In the genomic region with DNA sequence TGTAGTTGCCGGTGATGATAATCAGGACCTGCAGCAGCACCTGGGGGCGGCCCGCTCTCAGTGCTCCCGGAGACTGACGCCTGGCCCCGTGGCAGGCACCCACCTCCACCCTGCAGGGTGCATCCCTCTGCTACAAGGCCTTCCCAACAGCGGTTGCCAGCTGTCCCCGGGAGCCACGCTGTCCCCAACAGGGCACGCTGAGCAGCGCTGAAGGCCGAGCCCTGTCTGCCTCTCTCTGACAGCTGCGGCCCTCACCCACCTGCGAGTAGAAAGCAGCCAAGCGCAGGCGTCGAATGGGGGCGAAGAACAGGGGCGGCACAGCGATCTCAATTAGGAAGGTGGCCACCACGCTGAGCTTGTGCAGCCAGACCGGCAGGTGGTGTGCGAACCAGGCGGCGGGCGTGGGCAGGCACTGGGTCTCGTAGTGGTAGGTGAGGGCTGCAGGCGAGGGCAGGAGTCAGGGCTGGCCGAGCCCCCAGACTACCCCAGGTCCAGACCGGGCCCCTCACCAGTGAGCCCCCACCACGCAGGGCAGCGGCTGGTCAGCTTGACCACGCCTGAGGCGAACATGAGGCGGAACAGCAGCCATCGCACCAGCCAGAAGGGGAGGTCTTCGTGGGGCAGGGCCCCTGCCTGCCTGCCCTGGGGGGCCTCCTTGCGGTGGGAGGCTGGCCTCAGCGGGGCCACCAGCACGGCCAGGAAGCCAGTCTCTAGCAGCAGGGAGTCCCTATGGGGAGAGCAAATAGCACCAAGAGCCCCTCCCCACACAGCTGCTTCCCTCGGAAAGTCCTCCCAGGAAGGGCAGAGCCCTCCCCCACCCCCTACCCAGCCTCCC, we compare ENCODE assay signal across 6 cellular contexts.
DNase-seq lines count a peak whose midpoint lies in the region; ATAC-seq, FAIRE-seq and TF ChIP-seq lines count a peak whose summit lies in the region.

No MANE protein-coding gene starts in this region.

- no peak for TF ChIP-seq CTCF in HEK293 (tag by site-specific recombination; IDR thresholded peaks at IDR 0.05)
- TF ChIP-seq CTCF in neutrophil (IDR thresholded peaks at IDR 0.05): no peak
- TF ChIP-seq CTCF in D721Med (IDR thresholded peaks at IDR 0.05; ENCODE audit: insufficient read depth, missing control alignments): no peak

- no peak for FAIRE-seq in D721Med (lab: Jason Lieb, UNC)

- H3K36me3 ChIP-seq in HEK293 (ENCODE audit: control insufficient read depth in 2 of 2, insufficient read depth in 1 of 2, low read length in 2 of 2) (peaks cover 0 to 40% of the 10 kb centered on the region in 2 experiments; a peak in 2 of 3 replicates), neutrophil (peaks cover 47% of the 10 kb centered on the region)

- CTCF ChIA-PET in HEK293 (lab: Yijun Ruan, JAX): interaction anchor here (1.6 kb wide), 1 partner anchor 8 kb away, joined by 13 read pairs; no protein-coding TSS in a partner anchor

- DNase-seq in activated naive CD8-positive, alpha-beta T cell treated with anti-CD3 and anti-CD28 coated beads, Interleukin-2, amount 50 U/mL, for 24 hours: no peak
- no peak for DNase-seq in D721Med (ENCODE audit: insufficient read length, low spot score)
- DNase-seq in CD1c-positive myeloid dendritic cell (ENCODE audit: extremely low spot score): no peak
- DNase-seq in SIG-M5 treated with dmso at 0.1 percent for 504 hours (lab: John Stamatoyannopoulos, UW; ENCODE audit: unreplicated experiment): no peak

- peaks cover 6% of the 10 kb centered on the region for H3K36me3 Mint-ChIP-seq in activated naive CD8-positive, alpha-beta T cell treated with anti-CD3 and anti-CD28 coated beads, Interleukin-2, amount 50 U/mL, for 24 hours (ENCODE audit: low read depth)

- H3K27me3 ChIP-seq in neutrophil: no peaks in the 10 kb centered on the region

- no peak overlapping the region for H3K27ac Mint-ChIP-seq in activated naive CD8-positive, alpha-beta T cell treated with anti-CD3 and anti-CD28 coated beads, Interleukin-2, amount 50 U/mL, for 24 hours

- peak overlapping the region; percentile 93 for H3K4me3 Mint-ChIP-seq in activated naive CD8-positive, alpha-beta T cell treated with anti-CD3 and anti-CD28 coated beads, Interleukin-2, amount 50 U/mL, for 24 hours

- POLR2A ChIA-PET in HEK293 (lab: Yijun Ruan, JAX): interaction anchor here (1.0 to 6.0 kb wide), 3 partner anchors 7 to 57 kb away, joined by 3 to 189 read pairs (median 33); a partner anchor contains a TSS

- H3K4me3 ChIP-seq in HEK293 (ENCODE audit: low read depth, low read length) (peak overlapping the region; percentile 63), neutrophil (ENCODE audit: low read depth in 1 of 2, low read length in 1 of 2) (peak overlapping the region in 1 of 2 experiments; percentile 83)

- peaks cover 8% of the 10 kb centered on the region for H3K4me1 ChIP-seq in HEK293 (ENCODE audit: control insufficient read depth, insufficient read depth, low read length)
- peaks cover 16 to 22% of the 10 kb centered on the region in 2 experiments for H3K4me1 ChIP-seq in neutrophil (ENCODE audit: control insufficient read depth in 1 of 2, insufficient read depth in 1 of 2, low read depth in 1 of 2, low read length in 1 of 2)

- peaks cover 16% of the 10 kb centered on the region for H3K4me1 Mint-ChIP-seq in activated naive CD8-positive, alpha-beta T cell treated with anti-CD3 and anti-CD28 coated beads, Interleukin-2, amount 50 U/mL, for 24 hours

- no peak for ATAC-seq in activated naive CD8-positive, alpha-beta T cell treated with anti-CD3 and anti-CD28 coated beads, Interleukin-2, amount 50 U/mL, for 24 hours

- H3K9me3 Mint-ChIP-seq in activated naive CD8-positive, alpha-beta T cell treated with anti-CD3 and anti-CD28 coated beads, Interleukin-2, amount 50 U/mL, for 24 hours: no peaks in the 10 kb centered on the region

- H3K27ac ChIP-seq in HEK293 (ENCODE audit: extremely low read depth, low read depth, low read length) (no peak overlapping the region), neutrophil (peak overlapping the region; percentile 92)

- no peaks in the 10 kb centered on the region for H3K9me3 ChIP-seq in HEK293 (ENCODE audit: control insufficient read depth, insufficient read depth, low read depth, low read length)
- no peaks in the 10 kb centered on the region for H3K9me3 ChIP-seq in neutrophil

- no peaks in the 10 kb centered on the region for H3K27me3 Mint-ChIP-seq in activated naive CD8-positive, alpha-beta T cell treated with anti-CD3 and anti-CD28 coated beads, Interleukin-2, amount 50 U/mL, for 24 hours

TF ChIP-seq in HEK293, 187 proteins besides CTCF, POLR2A, EP300 and RAD21:
- peak; percentile 54 for TF ChIP-seq GLIS2 (tag by site-specific recombination; IDR thresholded peaks at IDR 0.05)
- TF ChIP-seq ZNF223 (tag by site-specific recombination; IDR thresholded peaks at IDR 0.05): no peak
- peak; percentile 33; the same call in 1 of the 2 replicates for TF ChIP-seq ZNF341 (tag by site-specific recombination; IDR thresholded peaks at IDR 0.05; ENCODE audit: low read depth)
- TF ChIP-seq ZSCAN30 (tag by site-specific recombination; IDR thresholded peaks at IDR 0.05): no peak
- TF ChIP-seq, protein P1, sequence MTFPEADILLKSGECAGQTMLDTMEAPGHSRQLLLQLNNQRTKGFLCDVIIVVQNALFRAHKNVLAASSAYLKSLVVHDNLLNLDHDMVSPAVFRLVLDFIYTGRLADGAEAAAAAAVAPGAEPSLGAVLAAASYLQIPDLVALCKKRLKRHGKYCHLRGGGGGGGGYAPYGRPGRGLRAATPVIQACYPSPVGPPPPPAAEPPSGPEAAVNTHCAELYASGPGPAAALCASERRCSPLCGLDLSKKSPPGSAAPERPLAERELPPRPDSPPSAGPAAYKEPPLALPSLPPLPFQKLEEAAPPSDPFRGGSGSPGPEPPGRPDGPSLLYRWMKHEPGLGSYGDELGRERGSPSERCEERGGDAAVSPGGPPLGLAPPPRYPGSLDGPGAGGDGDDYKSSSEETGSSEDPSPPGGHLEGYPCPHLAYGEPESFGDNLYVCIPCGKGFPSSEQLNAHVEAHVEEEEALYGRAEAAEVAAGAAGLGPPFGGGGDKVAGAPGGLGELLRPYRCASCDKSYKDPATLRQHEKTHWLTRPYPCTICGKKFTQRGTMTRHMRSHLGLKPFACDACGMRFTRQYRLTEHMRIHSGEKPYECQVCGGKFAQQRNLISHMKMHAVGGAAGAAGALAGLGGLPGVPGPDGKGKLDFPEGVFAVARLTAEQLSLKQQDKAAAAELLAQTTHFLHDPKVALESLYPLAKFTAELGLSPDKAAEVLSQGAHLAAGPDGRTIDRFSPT (tag by site-specific recombination; IDR thresholded peaks at IDR 0.05): peak; percentile 38; the same call in 1 of the 2 replicates
- peak; percentile 84 for TF ChIP-seq ZIC2 (tag by site-specific recombination; IDR thresholded peaks at IDR 0.05)
- peak; percentile 74 for TF ChIP-seq GLIS1 (tag by site-specific recombination; IDR thresholded peaks at IDR 0.05)
